In the genomic region with DNA sequence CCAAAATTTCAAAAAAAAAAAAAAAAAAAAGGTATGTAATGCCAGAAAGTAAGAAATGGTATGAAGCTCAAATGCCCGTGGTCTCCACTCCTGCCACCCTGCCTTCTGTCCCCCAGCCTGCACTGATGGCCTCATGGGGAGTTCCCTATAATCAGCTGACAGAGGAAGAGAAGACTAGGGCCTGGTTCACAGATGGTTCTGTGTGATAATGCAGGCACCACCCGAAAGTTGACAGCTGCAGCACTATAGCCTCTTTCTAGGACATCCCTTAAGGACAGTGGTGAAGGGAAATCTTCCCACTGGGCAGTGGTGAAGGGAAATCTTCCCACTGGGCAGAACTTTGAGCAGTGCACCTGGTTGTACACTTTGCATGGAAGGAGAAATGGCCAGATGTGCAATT, we compare ENCODE assay signal across 1 cellular context.
TF ChIP-seq lines count a peak whose summit lies in the region.
"Not testable (repeated sequence)": the region's sequence is repeated elsewhere in the genome, so short reads cannot be mapped to it uniquely, and the experiment has no call there.

No MANE protein-coding gene starts in this region.

TF ChIP-seq in K562, 482 proteins besides CTCF, POLR2A, EP300 and RAD21 (continued from another document and continues in another):
- peak; percentile 89 for TF ChIP-seq SMARCC2 (IDR thresholded peaks at IDR 0.05; ENCODE audit: low read depth)
- TF ChIP-seq, protein P1, sequence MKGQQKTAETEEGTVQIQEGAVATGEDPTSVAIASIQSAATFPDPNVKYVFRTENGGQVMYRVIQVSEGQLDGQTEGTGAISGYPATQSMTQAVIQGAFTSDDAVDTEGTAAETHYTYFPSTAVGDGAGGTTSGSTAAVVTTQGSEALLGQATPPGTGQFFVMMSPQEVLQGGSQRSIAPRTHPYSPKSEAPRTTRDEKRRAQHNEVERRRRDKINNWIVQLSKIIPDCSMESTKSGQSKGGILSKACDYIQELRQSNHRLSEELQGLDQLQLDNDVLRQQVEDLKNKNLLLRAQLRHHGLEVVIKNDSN (CRISPR knock-in tag; IDR thresholded peaks at IDR 0.05): peak; percentile 24; the same call in 1 of the 2 replicates
- TF ChIP-seq, protein P2, sequence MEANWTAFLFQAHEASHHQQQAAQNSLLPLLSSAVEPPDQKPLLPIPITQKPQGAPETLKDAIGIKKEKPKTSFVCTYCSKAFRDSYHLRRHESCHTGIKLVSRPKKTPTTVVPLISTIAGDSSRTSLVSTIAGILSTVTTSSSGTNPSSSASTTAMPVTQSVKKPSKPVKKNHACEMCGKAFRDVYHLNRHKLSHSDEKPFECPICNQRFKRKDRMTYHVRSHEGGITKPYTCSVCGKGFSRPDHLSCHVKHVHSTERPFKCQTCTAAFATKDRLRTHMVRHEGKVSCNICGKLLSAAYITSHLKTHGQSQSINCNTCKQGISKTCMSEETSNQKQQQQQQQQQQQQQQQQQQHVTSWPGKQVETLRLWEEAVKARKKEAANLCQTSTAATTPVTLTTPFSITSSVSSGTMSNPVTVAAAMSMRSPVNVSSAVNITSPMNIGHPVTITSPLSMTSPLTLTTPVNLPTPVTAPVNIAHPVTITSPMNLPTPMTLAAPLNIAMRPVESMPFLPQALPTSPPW (CRISPR knock-in tag; IDR thresholded peaks at IDR 0.05): peak; percentile 47; the same call in 1 of the 2 replicates
- peak; percentile 95 for TF ChIP-seq MYNN (IDR thresholded peaks at IDR 0.05)
- TF ChIP-seq MYNN, CREB1 (CRISPR knock-in tag; IDR thresholded peaks at IDR 0.05): not testable (repeated sequence)
- TF ChIP-seq BCOR (IDR thresholded peaks at IDR 0.05): peak; percentile 39; the same call in 1 of the 2 replicates
- TF ChIP-seq SMAD4 (CRISPR knock-in tag; conservative IDR thresholded peaks at IDR 0.05): peak; percentile 82
- TF ChIP-seq, protein P3, sequence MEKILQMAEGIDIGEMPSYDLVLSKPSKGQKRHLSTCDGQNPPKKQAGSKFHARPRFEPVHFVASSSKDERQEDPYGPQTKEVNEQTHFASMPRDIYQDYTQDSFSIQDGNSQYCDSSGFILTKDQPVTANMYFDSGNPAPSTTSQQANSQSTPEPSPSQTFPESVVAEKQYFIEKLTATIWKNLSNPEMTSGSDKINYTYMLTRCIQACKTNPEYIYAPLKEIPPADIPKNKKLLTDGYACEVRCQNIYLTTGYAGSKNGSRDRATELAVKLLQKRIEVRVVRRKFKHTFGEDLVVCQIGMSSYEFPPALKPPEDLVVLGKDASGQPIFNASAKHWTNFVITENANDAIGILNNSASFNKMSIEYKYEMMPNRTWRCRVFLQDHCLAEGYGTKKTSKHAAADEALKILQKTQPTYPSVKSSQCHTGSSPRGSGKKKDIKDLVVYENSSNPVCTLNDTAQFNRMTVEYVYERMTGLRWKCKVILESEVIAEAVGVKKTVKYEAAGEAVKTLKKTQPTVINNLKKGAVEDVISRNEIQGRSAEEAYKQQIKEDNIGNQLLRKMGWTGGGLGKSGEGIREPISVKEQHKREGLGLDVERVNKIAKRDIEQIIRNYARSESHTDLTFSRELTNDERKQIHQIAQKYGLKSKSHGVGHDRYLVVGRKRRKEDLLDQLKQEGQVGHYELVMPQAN (IDR thresholded peaks at IDR 0.05; ENCODE audit: borderline replicate concordance): peak; percentile 66; the same call in 1 of the 2 replicates
- TF ChIP-seq ELF4 (CRISPR knock-in tag; IDR thresholded peaks at IDR 0.05): 0 out of 2 replicates have a peak, but pooled peaks have one; percentile 47
- TF ChIP-seq NCOR1 (IDR thresholded peaks at IDR 0.05): peak; percentile 93
- TF ChIP-seq PML (IDR thresholded peaks at IDR 0.05; ENCODE audit: low read length): peak; percentile 87
- peak; percentile 93 for TF ChIP-seq POLR2AphosphoS5 (IDR thresholded peaks at IDR 0.05; ENCODE audit: control insufficient read depth, insufficient read depth, low read depth, low read length)
- 0 out of 2 replicates have a peak, but pooled peaks have one; percentile 47 for TF ChIP-seq ZBTB17 (CRISPR knock-in tag; IDR thresholded peaks at IDR 0.05)
- TF ChIP-seq, protein P4, sequence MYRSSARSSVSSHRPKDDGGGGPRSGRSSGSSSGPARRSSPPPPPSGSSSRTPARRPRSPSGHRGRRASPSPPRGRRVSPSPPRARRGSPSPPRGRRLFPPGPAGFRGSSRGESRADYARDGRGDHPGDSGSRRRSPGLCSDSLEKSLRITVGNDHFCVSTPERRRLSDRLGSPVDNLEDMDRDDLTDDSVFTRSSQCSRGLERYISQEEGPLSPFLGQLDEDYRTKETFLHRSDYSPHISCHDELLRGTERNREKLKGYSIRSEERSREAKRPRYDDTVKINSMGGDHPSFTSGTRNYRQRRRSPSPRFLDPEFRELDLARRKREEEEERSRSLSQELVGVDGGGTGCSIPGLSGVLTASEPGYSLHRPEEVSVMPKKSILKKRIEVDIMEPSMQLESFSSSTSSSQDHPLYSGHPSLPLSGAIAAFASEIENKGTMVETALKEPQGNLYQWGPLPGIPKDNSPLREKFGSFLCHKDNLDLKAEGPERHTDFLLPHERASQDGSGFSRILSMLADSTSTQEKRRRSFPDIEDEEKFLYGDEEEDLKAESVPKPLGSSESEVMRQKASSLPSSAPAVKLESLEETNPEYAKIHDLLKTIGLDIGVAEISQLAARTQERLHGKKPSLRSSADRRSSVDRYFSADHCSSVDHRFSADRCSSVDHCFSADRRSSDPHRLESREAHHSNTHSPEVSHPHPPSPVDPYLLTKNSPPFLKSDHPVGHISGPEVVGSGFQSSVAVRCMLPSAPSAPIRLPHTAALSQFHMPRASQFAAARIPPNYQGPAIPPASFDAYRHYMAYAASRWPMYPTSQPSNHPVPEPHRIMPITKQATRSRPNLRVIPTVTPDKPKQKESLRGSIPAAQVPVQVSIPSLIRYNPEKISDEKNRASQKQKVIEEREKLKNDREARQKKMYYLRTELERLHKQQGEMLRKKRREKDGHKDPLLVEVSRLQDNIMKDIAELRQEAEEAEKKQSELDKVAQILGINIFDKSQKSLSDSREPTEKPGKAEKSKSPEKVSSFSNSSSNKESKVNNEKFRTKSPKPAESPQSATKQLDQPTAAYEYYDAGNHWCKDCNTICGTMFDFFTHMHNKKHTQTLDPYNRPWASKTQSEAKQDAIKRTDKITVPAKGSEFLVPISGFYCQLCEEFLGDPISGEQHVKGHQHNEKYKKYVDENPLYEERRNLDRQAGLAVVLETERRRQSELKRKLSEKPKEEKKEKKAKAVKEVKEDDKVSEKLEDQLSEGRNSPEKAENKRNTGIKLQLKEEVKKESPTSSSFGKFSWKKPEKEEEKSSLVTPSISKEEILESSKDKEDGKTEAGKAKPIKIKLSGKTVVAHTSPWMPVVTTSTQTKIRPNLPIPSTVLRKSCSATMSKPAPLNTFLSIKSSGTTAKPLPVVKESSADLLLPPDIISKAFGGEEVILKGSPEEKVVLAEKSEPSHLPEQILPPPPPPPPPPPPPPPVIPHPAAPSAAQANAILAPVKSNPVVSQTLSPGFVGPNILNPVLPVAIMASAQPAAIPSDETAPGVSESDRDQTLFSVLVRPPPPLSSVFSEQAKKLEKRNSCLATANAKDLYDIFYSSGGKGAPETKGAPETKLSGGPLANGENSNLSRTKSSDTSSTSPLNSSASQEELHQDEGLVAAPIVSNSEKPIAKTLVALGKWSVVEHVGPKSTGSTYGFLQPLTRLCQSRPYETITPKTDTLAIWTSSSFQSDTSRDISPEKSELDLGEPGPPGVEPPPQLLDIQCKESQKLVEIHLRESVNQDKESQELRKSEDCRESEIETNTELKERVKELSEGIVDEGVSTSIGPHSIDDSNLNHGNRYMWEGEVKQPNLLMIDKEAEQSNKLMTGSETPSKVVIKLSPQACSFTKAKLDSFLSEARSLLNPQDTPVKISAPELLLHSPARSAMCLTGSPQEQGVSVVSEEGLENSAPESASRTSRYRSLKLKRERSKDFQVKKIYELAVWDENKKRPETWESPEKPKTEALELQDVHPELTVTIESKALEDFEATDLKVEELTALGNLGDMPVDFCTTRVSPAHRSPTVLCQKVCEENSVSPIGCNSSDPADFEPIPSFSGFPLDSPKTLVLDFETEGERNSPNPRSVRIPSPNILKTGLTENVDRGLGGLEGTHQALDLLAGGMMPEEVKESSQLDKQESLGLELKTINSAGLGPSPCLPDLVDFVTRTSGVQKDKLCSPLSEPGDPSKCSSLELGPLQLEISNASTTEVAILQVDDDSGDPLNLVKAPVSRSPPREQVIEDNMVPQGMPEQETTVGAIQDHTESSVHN (IDR thresholded peaks at IDR 0.05; ENCODE audit: borderline replicate concordance in 1 of 2, low read depth in 1 of 2): peak in 1 of 2 experiments; percentile 94; a peak in 2 of 4 replicates
- TF ChIP-seq DPF2 (IDR thresholded peaks at IDR 0.05): peak; percentile 97
- TF ChIP-seq, protein P5, sequence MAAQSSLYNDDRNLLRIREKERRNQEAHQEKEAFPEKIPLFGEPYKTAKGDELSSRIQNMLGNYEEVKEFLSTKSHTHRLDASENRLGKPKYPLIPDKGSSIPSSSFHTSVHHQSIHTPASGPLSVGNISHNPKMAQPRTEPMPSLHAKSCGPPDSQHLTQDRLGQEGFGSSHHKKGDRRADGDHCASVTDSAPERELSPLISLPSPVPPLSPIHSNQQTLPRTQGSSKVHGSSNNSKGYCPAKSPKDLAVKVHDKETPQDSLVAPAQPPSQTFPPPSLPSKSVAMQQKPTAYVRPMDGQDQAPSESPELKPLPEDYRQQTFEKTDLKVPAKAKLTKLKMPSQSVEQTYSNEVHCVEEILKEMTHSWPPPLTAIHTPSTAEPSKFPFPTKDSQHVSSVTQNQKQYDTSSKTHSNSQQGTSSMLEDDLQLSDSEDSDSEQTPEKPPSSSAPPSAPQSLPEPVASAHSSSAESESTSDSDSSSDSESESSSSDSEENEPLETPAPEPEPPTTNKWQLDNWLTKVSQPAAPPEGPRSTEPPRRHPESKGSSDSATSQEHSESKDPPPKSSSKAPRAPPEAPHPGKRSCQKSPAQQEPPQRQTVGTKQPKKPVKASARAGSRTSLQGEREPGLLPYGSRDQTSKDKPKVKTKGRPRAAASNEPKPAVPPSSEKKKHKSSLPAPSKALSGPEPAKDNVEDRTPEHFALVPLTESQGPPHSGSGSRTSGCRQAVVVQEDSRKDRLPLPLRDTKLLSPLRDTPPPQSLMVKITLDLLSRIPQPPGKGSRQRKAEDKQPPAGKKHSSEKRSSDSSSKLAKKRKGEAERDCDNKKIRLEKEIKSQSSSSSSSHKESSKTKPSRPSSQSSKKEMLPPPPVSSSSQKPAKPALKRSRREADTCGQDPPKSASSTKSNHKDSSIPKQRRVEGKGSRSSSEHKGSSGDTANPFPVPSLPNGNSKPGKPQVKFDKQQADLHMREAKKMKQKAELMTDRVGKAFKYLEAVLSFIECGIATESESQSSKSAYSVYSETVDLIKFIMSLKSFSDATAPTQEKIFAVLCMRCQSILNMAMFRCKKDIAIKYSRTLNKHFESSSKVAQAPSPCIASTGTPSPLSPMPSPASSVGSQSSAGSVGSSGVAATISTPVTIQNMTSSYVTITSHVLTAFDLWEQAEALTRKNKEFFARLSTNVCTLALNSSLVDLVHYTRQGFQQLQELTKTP (IDR thresholded peaks at IDR 0.05; ENCODE audit: low read depth in 1 of 2, partially characterized antibody in 2 of 2): peak in 1 of 2 experiments; percentile 80
- TF ChIP-seq, protein P6, sequence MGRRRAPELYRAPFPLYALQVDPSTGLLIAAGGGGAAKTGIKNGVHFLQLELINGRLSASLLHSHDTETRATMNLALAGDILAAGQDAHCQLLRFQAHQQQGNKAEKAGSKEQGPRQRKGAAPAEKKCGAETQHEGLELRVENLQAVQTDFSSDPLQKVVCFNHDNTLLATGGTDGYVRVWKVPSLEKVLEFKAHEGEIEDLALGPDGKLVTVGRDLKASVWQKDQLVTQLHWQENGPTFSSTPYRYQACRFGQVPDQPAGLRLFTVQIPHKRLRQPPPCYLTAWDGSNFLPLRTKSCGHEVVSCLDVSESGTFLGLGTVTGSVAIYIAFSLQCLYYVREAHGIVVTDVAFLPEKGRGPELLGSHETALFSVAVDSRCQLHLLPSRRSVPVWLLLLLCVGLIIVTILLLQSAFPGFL (CRISPR knock-in tag; IDR thresholded peaks at IDR 0.05): 0 out of 2 replicates have a peak, but pooled peaks have one; percentile 33
- peak; percentile 72; the same call in 1 of the 2 replicates for TF ChIP-seq CBX5 (IDR thresholded peaks at IDR 0.05; ENCODE audit: borderline replicate concordance, low read depth)
- TF ChIP-seq ZNF766 (CRISPR knock-in tag; conservative IDR thresholded peaks at IDR 0.05): 0 out of 2 replicates have a peak, but pooled peaks have one; percentile 47
- peak; percentile 94 for TF ChIP-seq CTBP1 (IDR thresholded peaks at IDR 0.05; ENCODE audit: borderline replicate concordance)
- TF ChIP-seq ZBTB7A (IDR thresholded peaks at IDR 0.05; ENCODE audit: borderline replicate concordance, control insufficient read depth, low read depth, low read length): 0 out of 2 replicates have a peak, but pooled peaks have one; percentile 59
- TF ChIP-seq MTA3 (IDR thresholded peaks at IDR 0.05; ENCODE audit: borderline replicate concordance): 0 out of 2 replicates have a peak, but pooled peaks have one; percentile 70
- peak; percentile 29 for TF ChIP-seq TAF1 (IDR thresholded peaks at IDR 0.05; ENCODE audit: control insufficient read depth, extremely low read depth, insufficient read depth, low read length, severe bottlenecking)
- TF ChIP-seq TBL1XR1 (IDR thresholded peaks at IDR 0.05; ENCODE audit: low read length in 2 of 2): peak in 1 of 2 experiments; percentile 40; a peak in 2 of 4 replicates
- TF ChIP-seq, protein P7, sequence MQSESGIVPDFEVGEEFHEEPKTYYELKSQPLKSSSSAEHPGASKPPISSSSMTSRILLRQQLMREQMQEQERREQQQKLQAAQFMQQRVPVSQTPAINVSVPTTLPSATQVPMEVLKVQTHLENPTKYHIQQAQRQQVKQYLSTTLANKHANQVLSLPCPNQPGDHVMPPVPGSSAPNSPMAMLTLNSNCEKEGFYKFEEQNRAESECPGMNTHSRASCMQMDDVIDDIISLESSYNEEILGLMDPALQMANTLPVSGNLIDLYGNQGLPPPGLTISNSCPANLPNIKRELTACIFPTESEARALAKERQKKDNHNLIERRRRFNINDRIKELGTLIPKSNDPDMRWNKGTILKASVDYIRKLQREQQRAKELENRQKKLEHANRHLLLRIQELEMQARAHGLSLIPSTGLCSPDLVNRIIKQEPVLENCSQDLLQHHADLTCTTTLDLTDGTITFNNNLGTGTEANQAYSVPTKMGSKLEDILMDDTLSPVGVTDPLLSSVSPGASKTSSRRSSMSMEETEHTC (IDR thresholded peaks at IDR 0.05): peak; percentile 91
- TF ChIP-seq ATF7 (IDR thresholded peaks at IDR 0.05): peak; percentile 74
- TF ChIP-seq KLF16 (IDR thresholded peaks at IDR 0.05): peak; percentile 92
- peak; percentile 55 for TF ChIP-seq NEUROD1 (IDR thresholded peaks at IDR 0.05; ENCODE audit: borderline replicate concordance, low read depth, low read length, partially characterized antibody)
- TF ChIP-seq ARNT (IDR thresholded peaks at IDR 0.05): peak; percentile 24 to 91; a peak in 3 of 4 replicates
- TF ChIP-seq BHLHE40 (IDR thresholded peaks at IDR 0.05; ENCODE audit: low read length): peak; percentile 24; the same call in 1 of the 2 replicates
- TF ChIP-seq DMBX1 (CRISPR knock-in tag; IDR thresholded peaks at IDR 0.05; ENCODE audit: borderline replicate concordance): peak; percentile 82
- TF ChIP-seq NBN (IDR thresholded peaks at IDR 0.05; ENCODE audit: low read depth): 0 out of 2 replicates have a peak, but pooled peaks have one; percentile 66
- TF ChIP-seq CREB1 (IDR thresholded peaks at IDR 0.05): peak; percentile 25; the same call in 1 of the 2 replicates
- TF ChIP-seq, protein P8, sequence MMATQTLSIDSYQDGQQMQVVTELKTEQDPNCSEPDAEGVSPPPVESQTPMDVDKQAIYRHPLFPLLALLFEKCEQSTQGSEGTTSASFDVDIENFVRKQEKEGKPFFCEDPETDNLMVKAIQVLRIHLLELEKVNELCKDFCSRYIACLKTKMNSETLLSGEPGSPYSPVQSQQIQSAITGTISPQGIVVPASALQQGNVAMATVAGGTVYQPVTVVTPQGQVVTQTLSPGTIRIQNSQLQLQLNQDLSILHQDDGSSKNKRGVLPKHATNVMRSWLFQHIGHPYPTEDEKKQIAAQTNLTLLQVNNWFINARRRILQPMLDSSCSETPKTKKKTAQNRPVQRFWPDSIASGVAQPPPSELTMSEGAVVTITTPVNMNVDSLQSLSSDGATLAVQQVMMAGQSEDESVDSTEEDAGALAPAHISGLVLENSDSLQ (IDR thresholded peaks at IDR 0.05): peak; percentile 88
- TF ChIP-seq MTA2 (IDR thresholded peaks at IDR 0.05; ENCODE audit: low read depth): peak; percentile 94
